ENCODE assay signal across 17 cellular contexts in genomic region chr9:137161558-137162483, GRCh38. TPM values are rescaled to one million over a fixed set of nuclear protein-coding genes. Genes with fewer than 3 reads are reported as not detected.
DNase-seq lines count a peak whose midpoint lies in the region; TF ChIP-seq lines count a peak whose summit lies in the region.
"Had no signal": no experiment of that assay in that cellular context is flagged by ENCODE, and none has a peak within 500 bp of the region (broad histone marks: within the 10 kb centered on the region; RNA-seq: fewer than 3 reads in every experiment).

No MANE protein-coding gene starts in this region.

- H3K36me3 ChIP-seq in breast epithelium (no peaks in the 10 kb centered on the region), vagina (no peaks in the 10 kb centered on the region), adrenal gland (replicated peaks in 1 of 2) (no peaks in the 10 kb centered on the region)
- H3K36me3 ChIP-seq: BE2C, brain microvascular endothelial cell, prostate gland, tibial artery had no signal

- BruUV-seq in MCF 10A (replicated peaks; lab: Mats Ljungman, UMichigan), result no TSS peak

- H3K9me3 ChIP-seq in breast epithelium (no peaks in the 10 kb centered on the region), vagina (no peaks in the 10 kb centered on the region), adrenal gland (replicated peaks in 1 of 3) (no peaks in the 10 kb centered on the region)
- H3K9me3 ChIP-seq: BE2C, prostate gland, tibial artery had no signal

- CTCF ChIA-PET in MCF 10A (lab: Yijun Ruan, JAX), result interaction anchor here (0.6 kb wide), 1 partner anchor 218 kb away, joined by 4 read pairs; no protein-coding TSS in a partner anchor

- H3K27ac ChIP-seq in breast epithelium, result no peak overlapping the region
- H3K27ac ChIP-seq in vagina, result no peak overlapping the region
- H3K27ac ChIP-seq in adrenal gland, result no peak overlapping the region
- H3K27ac ChIP-seq: brain microvascular endothelial cell, tibial artery, VCaP had no signal

- H3K27me3 Mint-ChIP-seq in MCF 10A (ENCODE audit: insufficient read depth, unreplicated experiment) (peaks cover 33% of the 10 kb centered on the region), glutamatergic neuron (ENCODE audit: unreplicated experiment) (peaks cover 24% of the 10 kb centered on the region), type B pancreatic cell (peaks cover 81% of the 10 kb centered on the region)

- POLR2A ChIA-PET in MCF 10A (lab: Yijun Ruan, JAX), result no interaction called here

- peak overlapping the region in 2 of 3 donors; percentile 45 to 66 for H3K4me3 ChIP-seq in breast epithelium
- peak overlapping the region; percentile 4 to 5 for H3K4me3 ChIP-seq in vagina
- H3K4me3 ChIP-seq in adrenal gland, result no peak overlapping the region

- H3K4me1 ChIP-seq in breast epithelium (peaks cover under 1 to 4% of the 10 kb centered on the region in 2 donors), vagina (peaks cover 30% of the 10 kb centered on the region), adrenal gland (replicated peaks in 1 of 2) (peaks cover 0 to 11% of the 10 kb centered on the region in 2 donors)
- H3K4me1 ChIP-seq: BE2C had no signal

- H3K9me3 Mint-ChIP-seq in MCF 10A (ENCODE audit: unreplicated experiment), result no peaks in the 10 kb centered on the region
- peaks cover 5% of the 10 kb centered on the region for H3K9me3 Mint-ChIP-seq in glutamatergic neuron (ENCODE audit: unreplicated experiment)
- no peaks in the 10 kb centered on the region for H3K9me3 Mint-ChIP-seq in type B pancreatic cell

- TF ChIP-seq POLR2A in breast epithelium (IDR thresholded peaks at IDR 0.05) (no peak), vagina (IDR thresholded peaks at IDR 0.05) (no peak), adrenal gland (IDR thresholded peaks at IDR 0.05) (no peak)

- no peaks in the 10 kb centered on the region for H3K4me1 Mint-ChIP-seq in MCF 10A (ENCODE audit: insufficient read depth, unreplicated experiment)
- peaks cover 10% of the 10 kb centered on the region for H3K4me1 Mint-ChIP-seq in glutamatergic neuron (ENCODE audit: low read depth, unreplicated experiment)
- H3K4me1 Mint-ChIP-seq in type B pancreatic cell (ENCODE audit: unreplicated experiment), result no peaks in the 10 kb centered on the region

- peaks cover 16 to 100% of the 10 kb centered on the region in 2 donors for H3K27me3 ChIP-seq in breast epithelium
- peaks cover 34% of the 10 kb centered on the region for H3K27me3 ChIP-seq in vagina
- peaks cover 86% of the 10 kb centered on the region for H3K27me3 ChIP-seq in adrenal gland

- intact Hi-C loops in breast epithelium (cut with DNase I; ENCODE audit: low total_unique reads) (no loop called here), MCF 10A (cut with micrococcal nuclease) (no loop called here), vagina (cut with DNase I) (loop anchor here (10.0 kb wide), 1 partner anchor 253 kb away; no protein-coding TSS in a partner anchor), adrenal gland (cut with DNase I) (no loop called here)

- 2 to 5% (median 3%) methylated on average over 12 to 68 of the region's 71 CpGs for WGBS in adrenal gland, 4 donors

- H3K27ac Mint-ChIP-seq in MCF 10A (ENCODE audit: low read depth, unreplicated experiment), result no peak overlapping the region
- no peak overlapping the region for H3K27ac Mint-ChIP-seq in glutamatergic neuron (ENCODE audit: unreplicated experiment)
- no peak overlapping the region for H3K27ac Mint-ChIP-seq in type B pancreatic cell

- DNase-seq in breast epithelium (ENCODE audit: low spot score in 2 of 2) (no peak), MCF 10A (ENCODE audit: unreplicated experiment) (no peak), NCI-H748 (lab: John Stamatoyannopoulos, UW; ENCODE audit: unreplicated experiment) (peak; percentile 81), glutamatergic neuron (no peak), vagina (ENCODE audit: extremely low spot score in 2 of 2) (no peak), adrenal gland (no peak), type B pancreatic cell (ENCODE audit: extremely low spot score, unreplicated experiment) (no peak), NCI-H2107 (lab: John Stamatoyannopoulos, UW) (no peak)
- DNase-seq: activated gamma-delta T cell treated with Interleukin-2 at 50 U/mL for 16 hours; BE2C; brain microvascular endothelial cell; foreskin fibroblast; stimulated activated CD4-positive, alpha-beta T cell treated with anti-CD3 and anti-CD28 coated beads, Interleukin-15, amount 100 ng/mL, for 24 hours; tibial artery had no signal

- TF ChIP-seq CTCF in breast epithelium (IDR thresholded peaks at IDR 0.05) (no peak), MCF 10A (IDR thresholded peaks at IDR 0.05; ENCODE audit: unreplicated experiment) (no peak), glutamatergic neuron (IDR thresholded peaks at IDR 0.05; ENCODE audit: partially characterized antibody, unreplicated experiment) (no peak), vagina (IDR thresholded peaks at IDR 0.05) (no peak), adrenal gland (IDR thresholded peaks at IDR 0.05) (no peak), type B pancreatic cell (conservative IDR thresholded peaks at IDR 0.05) (no peak)

- H3K36me3 Mint-ChIP-seq in MCF 10A (ENCODE audit: insufficient read depth, unreplicated experiment), result no peaks in the 10 kb centered on the region
- no peaks in the 10 kb centered on the region for H3K36me3 Mint-ChIP-seq in glutamatergic neuron (ENCODE audit: unreplicated experiment)
- no peaks in the 10 kb centered on the region for H3K36me3 Mint-ChIP-seq in type B pancreatic cell

- H3K4me3 Mint-ChIP-seq in MCF 10A (ENCODE audit: unreplicated experiment) (no peak overlapping the region), glutamatergic neuron (ENCODE audit: unreplicated experiment) (peak overlapping the region; percentile 34), type B pancreatic cell (no peak overlapping the region)

RNA-seq across cellular contexts. Expression of gene LRRC26, which starts 8.0 kb away (rescaled TPM):
- 1 to 10 TPM in 2 of 3 donors, not detected in 1; 7.8 to 9.2 TPM for total RNA-seq in breast epithelium
- total RNA-seq in MCF 10A (2022), result not detected in 2 replicates
- 0.98 TPM for total RNA-seq in glutamatergic neuron (ENCODE audit: unreplicated experiment)
- total RNA-seq in vagina, result not detected
- total RNA-seq in adrenal gland, result not detected
- polyA plus RNA-seq in adrenal gland, result not detected
- 0.77 and 1.4 TPM in 2 replicates for total RNA-seq in type B pancreatic cell (ENCODE audit: low replicate concordance)
- total RNA-seq: kidney epithelial cell had no signal

RNA-seq across cellular contexts. Expression of gene TMEM210, which starts 10.0 kb away (rescaled TPM):
- not detected for total RNA-seq in breast epithelium
- not detected in 2 replicates for total RNA-seq in MCF 10A (2022)
- total RNA-seq in glutamatergic neuron (ENCODE audit: unreplicated experiment), result not detected
- not detected for total RNA-seq in vagina
- not detected for total RNA-seq in adrenal gland
- not detected for polyA plus RNA-seq in adrenal gland
- total RNA-seq in type B pancreatic cell (ENCODE audit: low replicate concordance), result not detected in 2 replicates
- total RNA-seq: kidney epithelial cell had no signal

RNA-seq across cellular contexts. Expression of gene GRIN1, which starts 22.9 kb away (rescaled TPM):
- total RNA-seq in breast epithelium, result 1 to 10 TPM in 2 of 3 donors, not detected in 1; 1.3 to 1.9 TPM
- total RNA-seq in MCF 10A (2022), result 0.61 and 1.4 TPM in 2 replicates
- 5.5 TPM for total RNA-seq in glutamatergic neuron (ENCODE audit: unreplicated experiment)
- total RNA-seq in vagina, result 0.74 TPM
- total RNA-seq in adrenal gland, result under 1 TPM in 3 of 8 donors, not detected in 5; 0.04 to 0.28 (median 0.11) TPM
- polyA plus RNA-seq in adrenal gland, result under 1 TPM; 0.04 to 0.16 (median 0.10) TPM
- 0.29 and 0.94 TPM in 2 replicates for total RNA-seq in type B pancreatic cell (ENCODE audit: low replicate concordance)

RNA-seq across cellular contexts. Expression of gene ANAPC2, which starts 26.5 kb away (rescaled TPM):
- total RNA-seq in breast epithelium (10 to 100 TPM; 32.0 to 35.7 (median 32.9) TPM), MCF 10A (2022) (42.1 and 43.6 TPM in 2 replicates), glutamatergic neuron (ENCODE audit: unreplicated experiment) (72.9 TPM), vagina (30.0 TPM), adrenal gland (10 to 100 TPM; 21.2 to 72.1 (median 32.0) TPM), type B pancreatic cell (ENCODE audit: low replicate concordance) (63.5 and 65.0 TPM in 2 replicates)
- polyA plus RNA-seq in adrenal gland, result 100 to 1,000 TPM in 1 of 3 donors, 10 to 100 TPM in 1, 1 to 10 TPM in 1; 7.1 to 162 (median 89.7) TPM

RNA-seq across cellular contexts. Expression of gene SSNA1, which starts 26.7 kb away (rescaled TPM):
- total RNA-seq in breast epithelium (10 to 100 TPM; 75.0 to 92.8 (median 82.7) TPM), MCF 10A (2022) (81.4 and 82.6 TPM in 2 replicates), glutamatergic neuron (ENCODE audit: unreplicated experiment) (37.3 TPM), vagina (49.8 TPM), adrenal gland (10 to 100 TPM; 50.0 to 98.1 (median 65.4) TPM), type B pancreatic cell (ENCODE audit: low replicate concordance) (64.9 and 74.8 TPM in 2 replicates)
- polyA plus RNA-seq in adrenal gland, result 100 to 1,000 TPM in 2 of 3 donors, 10 to 100 TPM in 1; 13.2 to 138 (median 127) TPM

Comparison
In these comparisons a context has a peak if more than half of its experiments do, and no peak if none do; other contexts are left out.
1. H3K4me3 ChIP-seq: peak in breast epithelium (2 of 3) and vagina (2 of 2); none in adrenal gland (0 of 4).